15 cellular contexts compared by ENCODE assay signal in the genomic region with DNA sequence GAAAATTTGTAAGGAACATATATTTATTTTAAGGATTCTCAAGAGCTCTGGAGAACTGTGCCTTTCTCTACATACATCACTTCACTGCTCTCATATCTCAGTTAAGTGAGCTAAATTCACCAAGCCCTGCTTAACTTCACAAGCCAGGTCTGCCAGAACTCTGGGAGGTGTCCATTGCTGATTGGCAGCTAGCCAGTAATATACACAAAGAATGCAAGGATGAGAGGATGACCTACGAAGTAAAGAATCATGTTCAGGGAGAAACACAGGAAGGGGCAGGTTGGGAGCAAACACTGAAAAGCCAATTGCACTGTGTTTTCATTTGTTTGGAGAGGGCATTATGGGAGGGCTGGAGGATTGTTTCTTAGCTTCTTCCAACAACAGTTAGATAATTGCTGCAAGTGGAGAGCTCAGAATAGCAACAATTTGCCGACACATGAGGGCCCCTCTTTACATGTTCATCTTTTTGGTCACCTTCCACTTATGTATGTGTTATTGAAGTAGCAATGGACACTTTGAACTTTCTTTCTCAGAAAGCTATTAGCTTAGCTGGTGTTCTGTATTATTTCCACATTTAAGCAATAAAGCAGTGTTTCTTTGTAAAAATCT.
DNase-seq lines count a peak whose midpoint lies in the region; ATAC-seq, FAIRE-seq and TF ChIP-seq lines count a peak whose summit lies in the region.
"Had no signal": no experiment of that assay in that cellular context is flagged by ENCODE, and none has a peak within 500 bp of the region (broad histone marks: within the 10 kb centered on the region; RNA-seq: fewer than 3 reads in every experiment).

No MANE protein-coding gene starts in this region.

- no peak overlapping the region for H3K4me3 ChIP-seq in mesodermal cell (ENCODE audit: extremely low read depth, insufficient read depth, low read length, poor library complexity, severe bottlenecking)
- H3K4me3 ChIP-seq: GM12878 had no signal

- H3K9me3 Mint-ChIP-seq in effector memory CD8-positive, alpha-beta T cell, result no peaks in the 10 kb centered on the region
- H3K9me3 Mint-ChIP-seq in immature natural killer cell, result no peaks in the 10 kb centered on the region

- peaks cover 3% of the 10 kb centered on the region for H3K36me3 Mint-ChIP-seq in effector memory CD8-positive, alpha-beta T cell (ENCODE audit: insufficient read depth)
- H3K36me3 Mint-ChIP-seq in immature natural killer cell, result peaks cover 0 to 4% (median 3%) of the 10 kb centered on the region in 3 donors

- no peak for ATAC-seq in effector memory CD8-positive, alpha-beta T cell (replicated peaks)
- no peak for ATAC-seq in stimulated activated naive CD8-positive, alpha-beta T cell treated with anti-CD3 and anti-CD28 coated beads, Interleukin-15, Interleukin-2, amounts not matched to agents 100 U/mL and 50 U/mL, for 24 hours
- ATAC-seq: GM12878, left lobe of liver had no signal

- no peaks in the 10 kb centered on the region for H3K36me3 ChIP-seq in mesodermal cell (ENCODE audit: control insufficient read depth, insufficient read depth, low read length)

- no peak for FAIRE-seq in H54 (lab: Jason Lieb, UNC)
- FAIRE-seq: GM12878 had no signal

- peaks cover 12% of the 10 kb centered on the region for H3K4me1 ChIP-seq in mesodermal cell (ENCODE audit: control insufficient read depth, insufficient read depth, low read length, poor library complexity, severe bottlenecking)
- H3K4me1 ChIP-seq: parathyroid adenoma had no signal

- H3K27ac ChIP-seq in mesodermal cell (ENCODE audit: low read depth, low read length, severe bottlenecking), result peak overlapping the region; percentile 6
- H3K27ac ChIP-seq: parathyroid adenoma had no signal

- TF ChIP-seq POLR2A in H54 (IDR thresholded peaks at IDR 0.05; ENCODE audit: low read depth, low read length), result no peak

- no peaks in the 10 kb centered on the region for H3K27me3 Mint-ChIP-seq in effector memory CD8-positive, alpha-beta T cell
- H3K27me3 Mint-ChIP-seq in immature natural killer cell (ENCODE audit: low read depth in 3 of 3), result no peaks in the 10 kb centered on the region

- 62 to 80% methylated on average over 1 of the region's 2 CpGs for WGBS in mesodermal cell (ENCODE audit: insufficient coverage in 2 of 2), 2 experiments

- no peaks in the 10 kb centered on the region for H3K9me3 ChIP-seq in mesodermal cell (ENCODE audit: control insufficient read depth, low read length)

- peaks cover 18 to 20% of the 10 kb centered on the region in 2 donors for H3K4me1 Mint-ChIP-seq in effector memory CD8-positive, alpha-beta T cell (ENCODE audit: low read depth in 2 of 2)
- peaks cover 34 to 37% of the 10 kb centered on the region in 2 donors for H3K4me1 Mint-ChIP-seq in immature natural killer cell

- DNase-seq in H54 (ENCODE audit: insufficient read length, low spot score) (peak; percentile 12), NCI-H345 (lab: John Stamatoyannopoulos, UW) (peak; percentile 91), foreskin melanocyte (no peak), immature natural killer cell (no peak)
- DNase-seq in effector memory CD8-positive, alpha-beta T cell, result no peak
- DNase-seq in stimulated activated naive CD8-positive, alpha-beta T cell treated with anti-CD3 and anti-CD28 coated beads, Interleukin-15, Interleukin-2, amounts not matched to agents 100 U/mL and 50 U/mL, for 24 hours, result no peak
- DNase-seq in activated CD4-positive, alpha-beta T cell treated with anti-CD3 and anti-CD28 coated beads, Interleukin-2, amount 50 U/mL, for 4 hours, result no peak
- DNase-seq: central memory CD4-positive, alpha-beta T cell; HCEC 1CT; Karpas-422; NCI-H526 had no signal

- peak overlapping the region; percentile 7 to 89 for H3K27ac Mint-ChIP-seq in effector memory CD8-positive, alpha-beta T cell
- peak overlapping the region in 2 of 6 donors; percentile 8 to 17 for H3K27ac Mint-ChIP-seq in immature natural killer cell

- no peak overlapping the region for H3K4me3 Mint-ChIP-seq in effector memory CD8-positive, alpha-beta T cell
- peak overlapping the region in 1 of 5 donors; percentile 12 for H3K4me3 Mint-ChIP-seq in immature natural killer cell

Comparison
In these comparisons a context has a peak if more than half of its experiments do, and no peak if none do; other contexts are left out.
1. DNase-seq: peak in H54 (single experiment) and NCI-H345 (single experiment); none in effector memory CD8-positive, alpha-beta T cell (0 of 3), foreskin melanocyte (single experiment), immature natural killer cell (0 of 3), stimulated activated naive CD8-positive, alpha-beta T cell treated with anti-CD3 and anti-CD28 coated beads, Interleukin-15, Interleukin-2, amounts not matched to agents 100 U/mL and 50 U/mL, for 24 hours (single experiment) and activated CD4-positive, alpha-beta T cell treated with anti-CD3 and anti-CD28 coated beads, Interleukin-2, amount 50 U/mL, for 4 hours (0 of 2).